In genomic region chr9:24132244-24132643, GRCh38 we compare ENCODE assay signal across 9 cellular contexts.
"Had no signal": no experiment of that assay in that cellular context is flagged by ENCODE, and none has a peak within 500 bp of the region (broad histone marks: within the 10 kb centered on the region; RNA-seq: fewer than 3 reads in every experiment).

No MANE protein-coding gene starts in this region.

- DNase-seq: GM23248, GOT3, H7, H9, HCEC 1CT, HFFc6 had no signal

- H3K27ac ChIP-seq: GM23248 had no signal

- H3K4me1 Mint-ChIP-seq: H9 had no signal

- ATAC-seq: GM23338, HCT116 had no signal

- H3K4me3 ChIP-seq: GM23248, GM23338, HAP-1 had no signal

- H3K27ac Mint-ChIP-seq: GM23338, H9, HFFc6 had no signal

- H3K4me3 Mint-ChIP-seq: GM23338, H9, HFFc6 had no signal
